Comparison of ENCODE assay signal across 21 cellular contexts in genomic region chr9:35348109-35348508, GRCh38.
"Had no signal": no experiment of that assay in that cellular context is flagged by ENCODE, and none has a peak within 500 bp of the region (broad histone marks: within the 10 kb centered on the region; RNA-seq: fewer than 3 reads in every experiment).

No MANE protein-coding gene starts in this region.

- H3K36me3 ChIP-seq: SJCRH30 had no signal

- H3K9me3 ChIP-seq: SJCRH30 had no signal

- H3K27ac ChIP-seq: HL-60, SJCRH30 had no signal

- H3K4me3 ChIP-seq: SJCRH30 had no signal

- H3K4me1 ChIP-seq: SJCRH30 had no signal

- DNase-seq: KBM-7, MV-4-11, NCI-H1048, NCI-H1105, NCI-H1417, NCI-H1436 treated with DMSO at 0.1 percent for 48 hours, NCI-H1694 treated with DMSO at 0.1 percent for 48 hours, NCI-H1930, NCI-H2081, NCI-H2171, NCI-H226, NCI-H446, NCI-H510A, NCI-H524 treated with DMSO at 0.1 percent for 48 hours, NCI-H69, NCI-H774, RPMI8226, SHP77 treated with DMSO at 0.1 percent for 48 hours, SJCRH30 had no signal

- H3K27me3 ChIP-seq: SJCRH30 had no signal

- ATAC-seq: SK-N-SH treated with all-trans-retinoic acid at 6 μM for 48 hours had no signal
